ENCODE assay signal across 15 cellular contexts in genomic region chr18:74281011-74281638, GRCh38. TPM values are rescaled to one million over a fixed set of nuclear protein-coding genes. Genes with fewer than 3 reads are reported as not detected.
DNase-seq lines count a peak whose midpoint lies in the region; ATAC-seq lines count a peak whose summit lies in the region.
"Had no signal": no experiment of that assay in that cellular context is flagged by ENCODE, and none has a peak within 500 bp of the region (broad histone marks: within the 10 kb centered on the region; RNA-seq: fewer than 3 reads in every experiment).

No MANE protein-coding gene starts in this region.

- H3K9ac ChIP-seq in muscle layer of colon (ENCODE audit: low read length), result no peak overlapping the region

- H3K4me1 ChIP-seq in CD8-positive, alpha-beta memory T cell (ENCODE audit: insufficient read depth, low read length), result peaks cover 10% of the 10 kb centered on the region
- H3K4me1 ChIP-seq in muscle layer of colon (ENCODE audit: insufficient read depth, low read length) (peaks cover 83% of the 10 kb centered on the region), aorta (ENCODE audit: control insufficient read depth in 1 of 2, insufficient read depth in 2 of 2, low read length in 2 of 2) (no peaks in the 10 kb centered on the region)

- no peaks in the 10 kb centered on the region for H3K27me3 ChIP-seq in CD8-positive, alpha-beta memory T cell (ENCODE audit: insufficient read depth, low read length, poor library complexity, severe bottlenecking)
- no peaks in the 10 kb centered on the region for H3K27me3 ChIP-seq in muscle layer of colon (ENCODE audit: control insufficient read depth in 1 of 2, insufficient read depth in 2 of 2, low read length in 2 of 2)
- H3K27me3 ChIP-seq in aorta (ENCODE audit: control insufficient read depth in 1 of 2, insufficient read depth in 2 of 2, low read length in 1 of 2), result no peaks in the 10 kb centered on the region

- no peaks in the 10 kb centered on the region for H3K9me3 Mint-ChIP-seq in CD8-positive, alpha-beta memory T cell
- no peaks in the 10 kb centered on the region for H3K9me3 Mint-ChIP-seq in activated naive CD8-positive, alpha-beta T cell treated with anti-CD3 and anti-CD28 coated beads for 36 hours

- WGBS in aorta, 2 donors, result 82 to 87% methylated on average over 3 of the region's 3 CpGs

- CTCF ChIA-PET in CD8-positive, alpha-beta memory T cell (lab: Charles Lee), result no interaction called here

- H3K27ac ChIP-seq in CD8-positive, alpha-beta memory T cell (ENCODE audit: low read depth, low read length), result no peak overlapping the region
- H3K27ac ChIP-seq in muscle layer of colon (ENCODE audit: low read depth, low read length), result peak overlapping the region; percentile 32
- H3K27ac ChIP-seq in aorta (ENCODE audit: low read depth in 1 of 2, low read length in 2 of 2), result no peak overlapping the region

- H3K4me3 Mint-ChIP-seq in CD8-positive, alpha-beta memory T cell, result peak overlapping the region in 3 of 7 donors; percentile 32 to 64 (median 34)
- no peak overlapping the region for H3K4me3 Mint-ChIP-seq in activated naive CD8-positive, alpha-beta T cell treated with anti-CD3 and anti-CD28 coated beads for 36 hours

- H3K36me3 Mint-ChIP-seq in CD8-positive, alpha-beta memory T cell, result peaks cover 0 to 12% (median 6%) of the 10 kb centered on the region in 3 donors
- peaks cover 11% of the 10 kb centered on the region for H3K36me3 Mint-ChIP-seq in activated naive CD8-positive, alpha-beta T cell treated with anti-CD3 and anti-CD28 coated beads for 36 hours

- H3K36me3 ChIP-seq in CD8-positive, alpha-beta memory T cell (ENCODE audit: insufficient read depth, low read length), result no peaks in the 10 kb centered on the region
- H3K36me3 ChIP-seq in muscle layer of colon (ENCODE audit: insufficient read depth, low read length) (no peaks in the 10 kb centered on the region), aorta (ENCODE audit: control insufficient read depth in 1 of 2, insufficient read depth in 2 of 2, low read length in 1 of 2) (no peaks in the 10 kb centered on the region)

- H3K27ac Mint-ChIP-seq in CD8-positive, alpha-beta memory T cell, result peak overlapping the region in 7 of 8 donors; percentile 1 to 98 (median 78)
- H3K27ac Mint-ChIP-seq in activated naive CD8-positive, alpha-beta T cell treated with anti-CD3 and anti-CD28 coated beads for 36 hours, result peak overlapping the region; percentile 34

- no peak overlapping the region for H3K4me3 ChIP-seq in CD8-positive, alpha-beta memory T cell (ENCODE audit: low read length)
- H3K4me3 ChIP-seq in muscle layer of colon (ENCODE audit: low read depth in 1 of 2, low read length in 2 of 2) (no peak overlapping the region), aorta (ENCODE audit: low read length in 2 of 2) (no peak overlapping the region)
- H3K4me3 ChIP-seq: GM12878 had no signal

- H3K27me3 Mint-ChIP-seq in CD8-positive, alpha-beta memory T cell, result peaks cover 0 to 3% of the 10 kb centered on the region in 2 donors
- no peaks in the 10 kb centered on the region for H3K27me3 Mint-ChIP-seq in activated naive CD8-positive, alpha-beta T cell treated with anti-CD3 and anti-CD28 coated beads for 36 hours

- peaks cover 27 to 34% (median 28%) of the 10 kb centered on the region in 3 donors for H3K4me1 Mint-ChIP-seq in CD8-positive, alpha-beta memory T cell
- H3K4me1 Mint-ChIP-seq in activated naive CD8-positive, alpha-beta T cell treated with anti-CD3 and anti-CD28 coated beads for 36 hours, result peaks cover 30% of the 10 kb centered on the region

- intact Hi-C loops in aorta (cut with DNase I), result no loop called here

- H3K9me3 ChIP-seq in CD8-positive, alpha-beta memory T cell (ENCODE audit: low read length), result no peaks in the 10 kb centered on the region
- no peaks in the 10 kb centered on the region for H3K9me3 ChIP-seq in muscle layer of colon (ENCODE audit: low read length)
- no peaks in the 10 kb centered on the region for H3K9me3 ChIP-seq in aorta (ENCODE audit: control insufficient read depth, low read length)

- POLR2A ChIA-PET in CD8-positive, alpha-beta memory T cell (lab: Charles Lee), result no interaction called here

- no peak for ATAC-seq in HG02571 (IDR thresholded peaks at IDR 0.05; ENCODE audit: unreplicated experiment)
- no peak for ATAC-seq in HG03095 (IDR thresholded peaks at IDR 0.05; ENCODE audit: unreplicated experiment)
- no peak for ATAC-seq in aorta (ENCODE audit: low FRiP score)

- no peak for DNase-seq in CD8-positive, alpha-beta memory T cell
- peak; percentile 91 for DNase-seq in NCI-H146 (lab: John Stamatoyannopoulos, UW)
- DNase-seq in activated naive CD8-positive, alpha-beta T cell treated with anti-CD3 and anti-CD28 coated beads for 36 hours, result no peak
- no peak for DNase-seq in T1000 (lab: John Stamatoyannopoulos, UW)
- DNase-seq in aorta, result no peak
- DNase-seq: activated effector memory CD4-positive, alpha-beta T cell treated with Interleukin-2 at 50 U/mL for 16 hours; NCI-H1694 treated with DMSO at 0.1 percent for 48 hours; posterior cingulate gyrus; stimulated activated CD4-positive, alpha-beta T cell treated with anti-CD3 and anti-CD28 coated beads, Interleukin-4, amount 100 ng/mL, for 1 hour had no signal

RNA-seq across cellular contexts. Expression of gene CYB5A, which starts 10.6 kb away (rescaled TPM):
- total RNA-seq in CD8-positive, alpha-beta memory T cell, result 10 to 100 TPM; 70.3 to 77.7 TPM
- 87.8 TPM for polyA plus RNA-seq in CD8-positive, alpha-beta memory T cell
- total RNA-seq in activated naive CD8-positive, alpha-beta T cell treated with anti-CD3 and anti-CD28 coated beads for 36 hours, result 10 to 100 TPM; 48.5 to 51.5 TPM
- total RNA-seq in aorta, result 10 to 100 TPM; 33.2 to 41.6 TPM
- 100 to 1,000 TPM in 1 of 2 donors, 10 to 100 TPM in 1; 92.8 to 276 TPM for polyA plus RNA-seq in aorta

RNA-seq across cellular contexts. Expression of gene C18orf63, which starts 34.5 kb away (rescaled TPM):
- not detected for total RNA-seq in CD8-positive, alpha-beta memory T cell
- not detected for polyA plus RNA-seq in CD8-positive, alpha-beta memory T cell
- total RNA-seq in activated naive CD8-positive, alpha-beta T cell treated with anti-CD3 and anti-CD28 coated beads for 36 hours, result not detected
- total RNA-seq in aorta, result not detected
- polyA plus RNA-seq in aorta, result not detected
- total RNA-seq: chondrocyte, GM12878, temporal lobe had no signal
- polyA plus RNA-seq: GM12878 had no signal
